In the genomic region with DNA sequence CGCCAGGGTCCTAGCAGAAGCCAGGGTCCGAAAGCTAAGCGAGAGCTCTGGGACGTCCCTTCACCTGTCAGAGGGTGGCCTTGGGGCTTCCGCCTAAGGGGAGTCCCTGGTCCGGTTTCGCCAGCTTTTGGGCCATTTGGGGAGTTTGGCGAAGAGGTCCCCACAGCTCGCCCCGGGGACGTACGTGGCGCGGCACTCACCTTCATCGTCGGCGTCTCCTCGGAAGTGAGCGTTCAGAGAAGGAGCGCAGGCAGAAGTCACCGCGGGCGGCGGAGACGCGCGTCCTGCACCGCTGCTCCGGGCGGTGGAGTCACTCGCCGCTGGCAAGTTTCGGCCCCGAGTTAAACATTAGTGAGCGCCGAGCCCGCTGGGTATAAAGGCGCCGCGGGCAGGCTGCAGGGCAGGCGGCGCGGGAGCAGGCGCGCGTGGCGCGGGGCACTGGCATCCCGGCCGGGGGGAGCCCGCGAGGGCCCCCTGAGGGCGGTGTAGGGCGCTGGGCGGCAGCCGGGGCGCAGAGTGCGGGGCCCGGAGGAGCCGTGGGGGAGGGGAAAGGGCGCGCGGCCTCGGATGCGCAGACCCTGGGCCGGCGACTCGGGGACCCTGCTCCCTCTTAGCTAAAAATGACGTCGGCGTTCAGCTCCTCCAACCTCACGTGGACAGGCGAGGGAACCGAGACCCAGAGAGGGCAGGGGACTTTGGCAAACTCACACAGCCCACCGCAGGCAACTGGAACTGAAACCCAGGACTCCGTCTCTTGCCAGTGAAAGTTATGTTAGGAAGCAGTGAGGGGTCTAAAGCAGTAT, we compare ENCODE assay signal across 1 cellular context.
A peak's percentile ranks its signal among the peaks of the same experiment; 100 is the strongest.
TF ChIP-seq lines count a peak whose summit lies in the region.

A gene (minus strand): TSS at position 440 of the 803 bp plus-strand sequence. CDS start 234 bp downstream, at position 206.

TF ChIP-seq in HepG2, 621 proteins besides CTCF, POLR2A, EP300 and RAD21 (continued from another document and continues in another):
- TF ChIP-seq, protein P1, sequence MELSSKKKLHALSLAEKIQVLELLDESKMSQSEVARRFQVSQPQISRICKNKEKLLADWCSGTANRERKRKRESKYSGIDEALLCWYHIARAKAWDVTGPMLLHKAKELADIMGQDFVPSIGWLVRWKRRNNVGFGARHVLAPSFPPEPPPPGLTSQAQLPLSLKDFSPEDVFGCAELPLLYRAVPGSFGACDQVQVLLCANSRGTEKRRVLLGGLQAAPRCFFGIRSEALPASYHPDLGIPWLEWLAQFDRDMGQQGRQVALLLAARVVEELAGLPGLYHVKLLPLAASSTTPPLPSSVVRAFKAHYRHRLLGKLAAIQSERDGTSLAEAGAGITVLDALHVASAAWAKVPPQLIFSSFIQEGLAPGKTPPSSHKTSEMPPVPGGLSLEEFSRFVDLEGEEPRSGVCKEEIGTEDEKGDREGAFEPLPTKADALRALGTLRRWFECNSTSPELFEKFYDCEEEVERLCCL (CRISPR knock-in tag; IDR thresholded peaks at IDR 0.05; ENCODE audit: borderline replicate concordance) = no peak
- TF ChIP-seq RBFOX2 (IDR thresholded peaks at IDR 0.05; ENCODE audit: low read depth, low read length) (peak; percentile 95), ZNF607 (CRISPR knock-in tag; IDR thresholded peaks at IDR 0.05; ENCODE audit: borderline replicate concordance) (peak; percentile 27; the same call in 1 of the 2 replicates), KMT2B (CRISPR knock-in tag; IDR thresholded peaks at IDR 0.05) (no peak), RFXAP (CRISPR knock-in tag; IDR thresholded peaks at IDR 0.05; ENCODE audit: borderline replicate concordance) (no peak; the same call in 1 of the 2 replicates), CEBPG (CRISPR knock-in tag; IDR thresholded peaks at IDR 0.05) (no peak), ZNF24 (IDR thresholded peaks at IDR 0.05) (0 out of 2 replicates have a peak, but pooled peaks have one; percentile 41), ARNT (IDR thresholded peaks at IDR 0.05) (no peak), PLRG1 (conservative IDR thresholded peaks at IDR 0.05) (no peak), SIX4 (CRISPR knock-in tag; IDR thresholded peaks at IDR 0.05) (no peak; the same call in 1 of the 2 replicates), MYNN (CRISPR knock-in tag; IDR thresholded peaks at IDR 0.05; ENCODE audit: low read depth) (no peak), ZNF253 (CRISPR knock-in tag; IDR thresholded peaks at IDR 0.05; ENCODE audit: borderline replicate concordance) (no peak), RAD51 (IDR thresholded peaks at IDR 0.05; ENCODE audit: borderline replicate concordance) (no peak), KDM5B (CRISPR knock-in tag; IDR thresholded peaks at IDR 0.05; ENCODE audit: borderline replicate concordance) (no peak), ZNF383 (CRISPR knock-in tag; IDR thresholded peaks at IDR 0.05; ENCODE audit: borderline replicate concordance) (no peak; the same call in 1 of the 2 replicates), ZNF83 (CRISPR knock-in tag; IDR thresholded peaks at IDR 0.05; ENCODE audit: borderline replicate concordance) (no peak), CREM (IDR thresholded peaks at IDR 0.05) (0 out of 2 replicates have a peak, but pooled peaks have one; percentile 5), CREM (CRISPR knock-in tag; IDR thresholded peaks at IDR 0.05) (0 out of 2 replicates have a peak, but pooled peaks have one; percentile 2), MXI1 (IDR thresholded peaks at IDR 0.05; ENCODE audit: borderline replicate concordance, low read depth, low read length) (peak; percentile 64; the same call in 1 of the 3 replicates), NFATC3 (CRISPR knock-in tag; IDR thresholded peaks at IDR 0.05) (no peak; the same call in 1 of the 2 replicates), HOXA9 (CRISPR knock-in tag; IDR thresholded peaks at IDR 0.05; ENCODE audit: borderline replicate concordance) (no peak)
- TF ChIP-seq, protein P2, sequence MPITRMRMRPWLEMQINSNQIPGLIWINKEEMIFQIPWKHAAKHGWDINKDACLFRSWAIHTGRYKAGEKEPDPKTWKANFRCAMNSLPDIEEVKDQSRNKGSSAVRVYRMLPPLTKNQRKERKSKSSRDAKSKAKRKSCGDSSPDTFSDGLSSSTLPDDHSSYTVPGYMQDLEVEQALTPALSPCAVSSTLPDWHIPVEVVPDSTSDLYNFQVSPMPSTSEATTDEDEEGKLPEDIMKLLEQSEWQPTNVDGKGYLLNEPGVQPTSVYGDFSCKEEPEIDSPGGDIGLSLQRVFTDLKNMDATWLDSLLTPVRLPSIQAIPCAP (CRISPR knock-in tag; IDR thresholded peaks at IDR 0.05; ENCODE audit: low read depth) = 0 out of 2 replicates have a peak, but pooled peaks have one; percentile 28
- TF ChIP-seq, protein P3, sequence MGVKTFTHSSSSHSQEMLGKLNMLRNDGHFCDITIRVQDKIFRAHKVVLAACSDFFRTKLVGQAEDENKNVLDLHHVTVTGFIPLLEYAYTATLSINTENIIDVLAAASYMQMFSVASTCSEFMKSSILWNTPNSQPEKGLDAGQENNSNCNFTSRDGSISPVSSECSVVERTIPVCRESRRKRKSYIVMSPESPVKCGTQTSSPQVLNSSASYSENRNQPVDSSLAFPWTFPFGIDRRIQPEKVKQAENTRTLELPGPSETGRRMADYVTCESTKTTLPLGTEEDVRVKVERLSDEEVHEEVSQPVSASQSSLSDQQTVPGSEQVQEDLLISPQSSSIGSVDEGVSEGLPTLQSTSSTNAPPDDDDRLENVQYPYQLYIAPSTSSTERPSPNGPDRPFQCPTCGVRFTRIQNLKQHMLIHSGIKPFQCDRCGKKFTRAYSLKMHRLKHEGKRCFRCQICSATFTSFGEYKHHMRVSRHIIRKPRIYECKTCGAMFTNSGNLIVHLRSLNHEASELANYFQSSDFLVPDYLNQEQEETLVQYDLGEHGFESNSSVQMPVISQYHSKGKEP (CRISPR knock-in tag; IDR thresholded peaks at IDR 0.05) = no peak
- TF ChIP-seq, protein P4, sequence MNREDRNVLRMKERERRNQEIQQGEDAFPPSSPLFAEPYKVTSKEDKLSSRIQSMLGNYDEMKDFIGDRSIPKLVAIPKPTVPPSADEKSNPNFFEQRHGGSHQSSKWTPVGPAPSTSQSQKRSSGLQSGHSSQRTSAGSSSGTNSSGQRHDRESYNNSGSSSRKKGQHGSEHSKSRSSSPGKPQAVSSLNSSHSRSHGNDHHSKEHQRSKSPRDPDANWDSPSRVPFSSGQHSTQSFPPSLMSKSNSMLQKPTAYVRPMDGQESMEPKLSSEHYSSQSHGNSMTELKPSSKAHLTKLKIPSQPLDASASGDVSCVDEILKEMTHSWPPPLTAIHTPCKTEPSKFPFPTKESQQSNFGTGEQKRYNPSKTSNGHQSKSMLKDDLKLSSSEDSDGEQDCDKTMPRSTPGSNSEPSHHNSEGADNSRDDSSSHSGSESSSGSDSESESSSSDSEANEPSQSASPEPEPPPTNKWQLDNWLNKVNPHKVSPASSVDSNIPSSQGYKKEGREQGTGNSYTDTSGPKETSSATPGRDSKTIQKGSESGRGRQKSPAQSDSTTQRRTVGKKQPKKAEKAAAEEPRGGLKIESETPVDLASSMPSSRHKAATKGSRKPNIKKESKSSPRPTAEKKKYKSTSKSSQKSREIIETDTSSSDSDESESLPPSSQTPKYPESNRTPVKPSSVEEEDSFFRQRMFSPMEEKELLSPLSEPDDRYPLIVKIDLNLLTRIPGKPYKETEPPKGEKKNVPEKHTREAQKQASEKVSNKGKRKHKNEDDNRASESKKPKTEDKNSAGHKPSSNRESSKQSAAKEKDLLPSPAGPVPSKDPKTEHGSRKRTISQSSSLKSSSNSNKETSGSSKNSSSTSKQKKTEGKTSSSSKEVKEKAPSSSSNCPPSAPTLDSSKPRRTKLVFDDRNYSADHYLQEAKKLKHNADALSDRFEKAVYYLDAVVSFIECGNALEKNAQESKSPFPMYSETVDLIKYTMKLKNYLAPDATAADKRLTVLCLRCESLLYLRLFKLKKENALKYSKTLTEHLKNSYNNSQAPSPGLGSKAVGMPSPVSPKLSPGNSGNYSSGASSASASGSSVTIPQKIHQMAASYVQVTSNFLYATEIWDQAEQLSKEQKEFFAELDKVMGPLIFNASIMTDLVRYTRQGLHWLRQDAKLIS (CRISPR knock-in tag; IDR thresholded peaks at IDR 0.05) = no peak
- TF ChIP-seq, protein P5, sequence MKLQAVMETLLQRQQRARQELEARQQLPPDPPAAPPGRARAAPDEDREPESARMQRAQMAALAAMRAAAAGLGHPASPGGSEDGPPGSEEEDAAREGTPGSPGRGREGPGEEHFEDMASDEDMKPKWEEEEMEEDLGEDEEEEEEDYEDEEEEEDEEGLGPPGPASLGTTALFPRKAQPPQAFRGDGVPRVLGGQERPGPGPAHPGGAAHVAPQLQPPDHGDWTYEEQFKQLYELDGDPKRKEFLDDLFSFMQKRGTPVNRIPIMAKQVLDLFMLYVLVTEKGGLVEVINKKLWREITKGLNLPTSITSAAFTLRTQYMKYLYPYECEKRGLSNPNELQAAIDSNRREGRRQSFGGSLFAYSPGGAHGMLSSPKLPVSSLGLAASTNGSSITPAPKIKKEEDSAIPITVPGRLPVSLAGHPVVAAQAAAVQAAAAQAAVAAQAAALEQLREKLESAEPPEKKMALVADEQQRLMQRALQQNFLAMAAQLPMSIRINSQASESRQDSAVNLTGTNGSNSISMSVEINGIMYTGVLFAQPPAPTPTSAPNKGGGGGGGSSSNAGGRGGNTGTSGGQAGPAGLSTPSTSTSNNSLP (IDR thresholded peaks at IDR 0.05; ENCODE audit: low read depth, low read length) = no peak
- TF ChIP-seq, protein P6, sequence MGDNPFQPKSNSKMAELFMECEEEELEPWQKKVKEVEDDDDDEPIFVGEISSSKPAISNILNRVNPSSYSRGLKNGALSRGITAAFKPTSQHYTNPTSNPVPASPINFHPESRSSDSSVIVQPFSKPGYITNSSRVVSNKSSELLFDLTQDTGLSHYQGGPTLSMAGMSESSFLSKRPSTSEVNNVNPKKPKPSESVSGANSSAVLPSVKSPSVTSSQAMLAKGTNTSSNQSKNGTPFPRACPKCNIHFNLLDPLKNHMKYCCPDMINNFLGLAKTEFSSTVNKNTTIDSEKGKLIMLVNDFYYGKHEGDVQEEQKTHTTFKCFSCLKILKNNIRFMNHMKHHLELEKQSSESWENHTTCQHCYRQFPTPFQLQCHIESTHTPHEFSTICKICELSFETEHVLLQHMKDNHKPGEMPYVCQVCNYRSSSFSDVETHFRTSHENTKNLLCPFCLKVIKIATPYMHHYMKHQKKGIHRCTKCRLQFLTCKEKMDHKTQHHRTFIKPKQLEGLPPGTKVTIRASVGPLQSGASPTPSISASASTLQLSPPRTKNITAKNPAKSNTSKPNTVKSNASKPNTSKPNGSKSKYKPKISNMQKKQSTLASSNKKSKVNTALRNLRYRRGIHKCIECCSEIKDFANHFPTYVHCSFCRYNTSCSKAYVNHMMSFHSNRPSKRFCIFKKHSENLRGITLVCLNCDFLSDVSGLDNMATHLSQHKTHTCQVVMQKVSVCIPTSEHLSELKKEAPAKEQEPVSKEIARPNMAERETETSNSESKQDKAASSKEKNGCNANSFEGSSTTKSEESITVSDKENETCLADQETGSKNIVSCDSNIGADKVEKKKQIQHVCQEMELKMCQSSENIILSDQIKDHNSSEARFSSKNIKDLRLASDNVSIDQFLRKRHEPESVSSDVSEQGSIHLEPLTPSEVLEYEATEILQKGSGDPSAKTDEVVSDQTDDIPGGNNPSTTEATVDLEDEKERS (CRISPR knock-in tag; IDR thresholded peaks at IDR 0.05) = no peak
- TF ChIP-seq, protein P7, sequence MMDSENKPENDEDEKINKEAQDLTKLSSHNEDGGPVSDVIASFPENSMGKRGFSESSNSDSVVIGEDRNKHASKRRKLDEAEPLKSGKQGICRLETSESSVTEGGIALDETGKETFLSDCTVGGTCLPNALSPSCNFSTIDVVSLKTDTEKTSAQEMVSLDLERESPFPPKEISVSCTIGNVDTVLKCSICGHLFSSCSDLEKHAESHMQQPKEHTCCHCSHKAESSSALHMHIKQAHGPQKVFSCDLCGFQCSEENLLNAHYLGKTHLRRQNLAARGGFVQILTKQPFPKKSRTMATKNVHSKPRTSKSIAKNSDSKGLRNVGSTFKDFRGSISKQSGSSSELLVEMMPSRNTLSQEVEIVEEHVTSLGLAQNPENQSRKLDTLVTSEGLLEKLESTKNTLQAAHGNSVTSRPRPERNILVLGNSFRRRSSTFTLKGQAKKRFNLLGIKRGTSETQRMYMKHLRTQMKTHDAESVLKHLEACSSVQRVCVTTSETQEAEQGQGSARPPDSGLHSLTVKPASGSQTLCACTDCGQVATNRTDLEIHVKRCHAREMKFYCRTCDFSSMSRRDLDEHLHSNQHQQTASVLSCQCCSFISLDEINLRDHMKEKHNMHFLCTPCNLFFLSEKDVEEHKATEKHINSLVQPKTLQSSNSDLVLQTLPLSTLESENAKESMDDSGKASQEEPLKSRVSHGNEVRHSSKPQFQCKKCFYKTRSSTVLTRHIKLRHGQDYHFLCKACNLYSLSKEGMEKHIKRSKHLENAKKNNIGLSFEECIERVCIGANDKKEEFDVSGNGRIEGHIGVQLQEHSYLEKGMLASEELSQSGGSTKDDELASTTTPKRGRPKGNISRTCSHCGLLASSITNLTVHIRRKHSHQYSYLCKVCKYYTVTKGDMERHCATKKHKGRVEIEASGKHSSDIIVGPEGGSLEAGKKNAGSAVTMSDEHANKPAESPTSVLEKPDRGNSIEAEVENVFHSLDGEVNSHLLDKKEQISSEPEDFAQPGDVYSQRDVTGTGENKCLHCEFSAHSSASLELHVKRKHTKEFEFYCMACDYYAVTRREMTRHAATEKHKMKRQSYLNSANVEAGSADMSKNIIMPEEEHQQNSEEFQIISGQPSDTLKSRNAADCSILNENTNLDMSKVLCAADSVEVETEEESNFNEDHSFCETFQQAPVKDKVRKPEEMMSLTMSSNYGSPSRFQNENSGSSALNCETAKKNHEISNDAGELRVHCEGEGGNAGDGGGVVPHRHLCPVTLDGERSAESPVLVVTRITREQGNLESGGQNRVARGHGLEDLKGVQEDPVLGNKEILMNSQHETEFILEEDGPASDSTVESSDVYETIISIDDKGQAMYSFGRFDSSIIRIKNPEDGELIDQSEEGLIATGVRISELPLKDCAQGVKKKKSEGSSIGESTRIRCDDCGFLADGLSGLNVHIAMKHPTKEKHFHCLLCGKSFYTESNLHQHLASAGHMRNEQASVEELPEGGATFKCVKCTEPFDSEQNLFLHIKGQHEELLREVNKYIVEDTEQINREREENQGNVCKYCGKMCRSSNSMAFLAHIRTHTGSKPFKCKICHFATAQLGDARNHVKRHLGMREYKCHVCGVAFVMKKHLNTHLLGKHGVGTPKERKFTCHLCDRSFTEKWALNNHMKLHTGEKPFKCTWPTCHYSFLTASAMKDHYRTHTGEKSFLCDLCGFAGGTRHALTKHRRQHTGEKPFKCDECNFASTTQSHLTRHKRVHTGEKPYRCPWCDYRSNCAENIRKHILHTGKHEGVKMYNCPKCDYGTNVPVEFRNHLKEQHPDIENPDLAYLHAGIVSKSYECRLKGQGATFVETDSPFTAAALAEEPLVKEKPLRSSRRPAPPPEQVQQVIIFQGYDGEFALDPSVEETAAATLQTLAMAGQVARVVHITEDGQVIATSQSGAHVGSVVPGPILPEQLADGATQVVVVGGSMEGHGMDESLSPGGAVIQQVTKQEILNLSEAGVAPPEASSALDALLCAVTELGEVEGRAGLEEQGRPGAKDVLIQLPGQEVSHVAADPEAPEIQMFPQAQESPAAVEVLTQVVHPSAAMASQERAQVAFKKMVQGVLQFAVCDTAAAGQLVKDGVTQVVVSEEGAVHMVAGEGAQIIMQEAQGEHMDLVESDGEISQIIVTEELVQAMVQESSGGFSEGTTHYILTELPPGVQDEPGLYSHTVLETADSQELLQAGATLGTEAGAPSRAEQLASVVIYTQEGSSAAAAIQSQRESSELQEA (CRISPR knock-in tag; IDR thresholded peaks at IDR 0.05; ENCODE audit: not compliant biosample characterization) = peak; percentile 8
